8 cellular contexts compared by ENCODE assay signal in the genomic region with DNA sequence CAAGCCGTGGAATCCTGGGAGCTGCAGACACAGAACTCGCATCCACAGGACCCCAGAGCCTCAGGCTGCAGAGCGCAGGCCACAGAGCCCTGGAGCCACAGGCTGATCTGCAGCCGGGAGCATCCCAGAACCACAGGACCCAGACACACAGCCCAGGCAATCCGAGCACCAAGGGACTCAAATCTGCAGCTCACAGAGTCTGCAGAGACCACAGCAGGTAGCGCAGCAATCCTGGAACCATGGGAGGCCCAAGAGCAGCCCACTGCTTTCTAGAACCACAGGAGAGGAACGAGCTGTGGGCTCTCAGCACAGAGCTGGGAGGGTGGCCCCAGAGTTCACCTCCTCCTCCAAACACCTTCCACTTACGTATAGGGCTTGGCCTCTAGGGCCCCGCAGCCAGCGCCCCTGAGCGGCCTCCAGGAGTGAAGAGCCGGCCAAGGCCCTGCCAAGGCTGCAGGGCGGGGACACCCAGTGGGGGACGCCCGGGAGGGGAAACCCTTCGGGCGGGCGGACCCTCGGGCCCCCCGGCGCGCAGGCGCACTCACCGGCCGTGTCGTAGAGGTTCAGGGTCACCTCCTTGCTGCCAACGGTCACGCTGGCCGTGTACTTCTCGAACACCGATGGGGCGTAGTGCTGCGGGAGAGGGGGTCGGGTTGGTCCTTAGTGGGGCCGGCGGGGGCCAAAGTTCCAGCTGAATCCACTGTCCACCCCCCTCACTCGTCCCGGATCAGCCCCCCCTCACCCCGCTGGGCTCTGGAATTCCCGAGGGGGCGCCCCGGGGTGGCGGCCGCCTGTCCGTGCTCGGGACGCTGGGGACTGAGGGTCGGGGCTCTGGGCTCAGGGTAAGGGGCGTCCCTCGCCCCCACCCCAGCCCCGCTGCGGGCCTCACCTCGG. TPM values are rescaled to one million over a fixed set of nuclear protein-coding genes. Genes with fewer than 3 reads are reported as not detected.
DNase-seq lines count a peak whose midpoint lies in the region; ATAC-seq and TF ChIP-seq lines count a peak whose summit lies in the region.

No MANE protein-coding gene starts in this region.

- TF ChIP-seq POLR2A in GM18505 (IDR thresholded peaks at IDR 0.05; ENCODE audit: borderline replicate concordance, extremely low read depth, insufficient read depth, insufficient read length), result peak; percentile 22

- H3K4me1 ChIP-seq in mucosa of descending colon (ENCODE audit: low read depth) (peaks cover 66% of the 10 kb centered on the region), urinary bladder (ENCODE audit: insufficient read depth) (peaks cover 2% of the 10 kb centered on the region)

- 26% methylated on average over 53 of the region's 53 CpGs for WGBS in urinary bladder

- intact Hi-C loops in mucosa of descending colon (cut with DNase I, micrococcal nuclease), result no loop called here

- peak overlapping the region; percentile 58 for H3K27ac ChIP-seq in urinary bladder (ENCODE audit: low read depth)

- H3K4me3 ChIP-seq in mucosa of descending colon (peak overlapping the region; percentile 42), urinary bladder (ENCODE audit: low read depth, low read length) (peak overlapping the region; percentile 42)

- peaks cover 3% of the 10 kb centered on the region for H3K36me3 ChIP-seq in mucosa of descending colon (ENCODE audit: low read depth)
- no peaks in the 10 kb centered on the region for H3K36me3 ChIP-seq in urinary bladder (ENCODE audit: insufficient read depth)

- DNase-seq in T-helper 1 cell (peak in 3 of 5 donors; percentile 48 to 71 (median 56)), mucosa of descending colon (peak; percentile 45 to 84 (median 71))
- DNase-seq in central memory CD4-positive, alpha-beta T cell, result peak; percentile 60

- TF ChIP-seq CTCF in mucosa of descending colon (IDR thresholded peaks at IDR 0.05), result no peak

- ATAC-seq in GM18505 (IDR thresholded peaks at IDR 0.05; ENCODE audit: unreplicated experiment) (no peak), mucosa of descending colon (peak; percentile 2), HG02840 (IDR thresholded peaks at IDR 0.05; ENCODE audit: low FRiP score, unreplicated experiment) (no peak), GM19397 (IDR thresholded peaks at IDR 0.05; ENCODE audit: unreplicated experiment) (no peak), HG03571 (IDR thresholded peaks at IDR 0.05; ENCODE audit: unreplicated experiment) (no peak)

- no peaks in the 10 kb centered on the region for H3K9me3 ChIP-seq in mucosa of descending colon

RNA-seq across cellular contexts. Expression of a gene that starts 0.6 kb away (rescaled TPM):
- total RNA-seq in mucosa of descending colon, result 10 to 100 TPM; 45.5 to 86.7 (median 83.2) TPM
- 11.7 TPM for total RNA-seq in urinary bladder
- 7.9 TPM for polyA plus RNA-seq in urinary bladder

RNA-seq across cellular contexts. Expression of a gene that starts 11.0 kb away (rescaled TPM):
- total RNA-seq in mucosa of descending colon (10 to 100 TPM; 23.8 to 38.3 (median 27.5) TPM), urinary bladder (4.3 TPM)
- 25.3 TPM for polyA plus RNA-seq in urinary bladder
